ENCODE assay signal across 8 cellular contexts in the genomic region with DNA sequence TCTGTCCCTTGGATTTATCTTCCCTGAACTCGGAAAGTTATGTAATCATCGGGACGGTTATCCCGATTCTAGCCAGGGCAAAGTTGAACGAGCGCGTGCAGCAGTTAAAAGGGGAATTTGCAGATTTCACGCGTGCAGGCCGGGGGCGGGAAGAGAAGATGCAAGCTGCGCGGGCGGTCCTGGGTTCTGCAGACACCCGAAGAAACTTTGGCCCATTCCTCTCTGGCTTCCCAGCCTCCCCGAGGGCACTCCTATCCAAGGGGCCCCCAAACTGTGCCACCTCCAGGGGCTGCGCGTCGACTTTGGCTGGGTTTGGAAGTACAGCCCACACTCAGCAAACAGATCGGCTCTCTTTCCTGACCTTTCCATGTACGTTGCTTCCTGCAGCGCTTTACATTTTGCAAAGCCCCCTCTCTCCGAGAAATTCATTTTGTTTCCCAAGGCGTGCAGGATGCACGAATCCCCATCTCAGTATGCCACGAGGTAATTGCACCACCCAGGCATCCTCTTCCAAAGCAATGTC. TPM values are rescaled to one million over a fixed set of nuclear protein-coding genes. Genes with fewer than 3 reads are reported as not detected.
A peak's percentile ranks its signal among the peaks of the same experiment; 100 is the strongest.
DNase-seq lines count a peak whose midpoint lies in the region; ATAC-seq and TF ChIP-seq lines count a peak whose summit lies in the region.

No MANE protein-coding gene starts in this region.

- DNase-seq in NCI-H2227 (lab: John Stamatoyannopoulos, UW; ENCODE audit: unreplicated experiment) (peak; percentile 19), NCI-H2227 treated with DMSO at 0.1 percent for 48 hours (lab: John Stamatoyannopoulos, UW) (no peak), SK-MEL-5 (ENCODE audit: low read depth, low spot score) (peak; percentile 24), epithelial cell of esophagus (ENCODE audit: low read depth) (peak; percentile 31), naive B cell (no peak), NCI-H748 (lab: John Stamatoyannopoulos, UW; ENCODE audit: unreplicated experiment) (no peak), NCI-H1694 (lab: John Stamatoyannopoulos, UW) (no peak)

- H3K27me3 Mint-ChIP-seq in naive B cell = no peaks in the 10 kb centered on the region

- in situ Hi-C loops in SK-MEL-5 (cut with HindIII; ENCODE audit: low pct_unique_long_range_greater_than_20kb, low sequenced_read_pairs) = no loop called here

- peaks cover 4 to 11% of the 10 kb centered on the region in 2 donors for H3K36me3 Mint-ChIP-seq in naive B cell

- peaks cover 32 to 40% (median 38%) of the 10 kb centered on the region in 3 donors for H3K4me1 Mint-ChIP-seq in naive B cell

- H3K9me3 Mint-ChIP-seq in naive B cell = peaks cover 0 to 2% (median 0%) of the 10 kb centered on the region in 7 donors

- ATAC-seq in naive B cell (ENCODE audit: low read depth in 2 of 2) (no peak), GM21576 (IDR thresholded peaks at IDR 0.05; ENCODE audit: unreplicated experiment) (no peak)

- TF ChIP-seq CTCF in epithelial cell of esophagus (IDR thresholded peaks at IDR 0.05; ENCODE audit: insufficient read depth, low read depth, low read length, missing control alignments) = no peak

- H3K4me3 ChIP-seq in epithelial cell of esophagus (ENCODE audit: low read length) = peak overlapping the region; percentile 71

- H3K4me3 Mint-ChIP-seq in naive B cell = peak overlapping the region; percentile 10 to 100 (median 98)

- peak overlapping the region in 4 of 6 donors; percentile 25 to 92 (median 88) for H3K27ac Mint-ChIP-seq in naive B cell

RNA-seq across cellular contexts. Expression of gene PPP1CC, which starts 0.9 kb away (rescaled TPM):
- 197 and 208 TPM in 2 replicates for total RNA-seq in SK-MEL-5 (2014; rRNA removed; shearing (Covaris generic))
- 159 and 176 TPM in 2 replicates for polyA plus RNA-seq in SK-MEL-5 (2015; cell fraction: cytosol; rRNA removed)
- polyA plus RNA-seq in SK-MEL-5 (2015; cell fraction: nucleus; rRNA removed) = 212 and 228 TPM in 2 replicates
- 100 to 1,000 TPM; 198 to 315 (median 216) TPM for polyA plus RNA-seq in naive B cell (ENCODE audit: low read depth in 6 of 6)

RNA-seq across cellular contexts. Expression of gene HVCN1, which starts 54.7 kb away (rescaled TPM):
- 2.1 TPM in 1 of 2 replicates, not detected in the other for total RNA-seq in SK-MEL-5 (2014; rRNA removed; shearing (Covaris generic))
- polyA plus RNA-seq in SK-MEL-5 (2015; cell fraction: cytosol; rRNA removed) = not detected in 2 replicates
- polyA plus RNA-seq in SK-MEL-5 (2015; cell fraction: nucleus; rRNA removed) = not detected in 2 replicates
- 100 to 1,000 TPM; 654 to 887 (median 845) TPM for polyA plus RNA-seq in naive B cell (ENCODE audit: low read depth in 6 of 6)

Comparison
In these comparisons a context has a peak if more than half of its experiments do, and no peak if none do; other contexts are left out.
1. DNase-seq: peak in NCI-H2227 (single experiment), SK-MEL-5 (single experiment) and epithelial cell of esophagus (single experiment); none in NCI-H2227 treated with DMSO at 0.1 percent for 48 hours (single experiment), naive B cell (single experiment), NCI-H748 (single experiment) and NCI-H1694 (single experiment).